ENCODE assay signal across 8 cellular contexts in genomic region chr2:135454608-135455007, GRCh38.
"Had no signal": no experiment of that assay in that cellular context is flagged by ENCODE, and none has a peak within 500 bp of the region (broad histone marks: within the 10 kb centered on the region; RNA-seq: fewer than 3 reads in every experiment).

No MANE protein-coding gene starts in this region.

- H3K36me3 ChIP-seq: HAP-1 had no signal

- H3K4me3 ChIP-seq: GM23338, HAP-1 had no signal

- H3K4me2 ChIP-seq: GM23338 had no signal

- H3K27ac ChIP-seq: HL-60 had no signal

- ATAC-seq: GM23338, HCT116, HepG2 had no signal

- FAIRE-seq: HepG2 had no signal

- DNase-seq: H7, HFFc6, KG1 had no signal

- H2AFZ ChIP-seq: GM23338 had no signal

- H3K4me1 ChIP-seq: HAP-1 had no signal
